ENCODE assay signal across 11 cellular contexts in genomic region chr7:131540491-131541162, GRCh38. TPM values are rescaled to one million over a fixed set of nuclear protein-coding genes. Genes with fewer than 3 reads are reported as not detected.
A peak's percentile ranks its signal among the peaks of the same experiment; 100 is the strongest.
DNase-seq lines count a peak whose midpoint lies in the region; ATAC-seq and TF ChIP-seq lines count a peak whose summit lies in the region.
"Had no signal": no experiment of that assay in that cellular context is flagged by ENCODE, and none has a peak within 500 bp of the region (broad histone marks: within the 10 kb centered on the region; RNA-seq: fewer than 3 reads in every experiment).

No MANE protein-coding gene starts in this region.

- no peak; the same call in 1 of the 2 replicates for ATAC-seq in WTC11
- ATAC-seq in left cardiac atrium, result peak in 1 of 2 donors; percentile 3
- ATAC-seq in GM19035 (IDR thresholded peaks at IDR 0.05; ENCODE audit: unreplicated experiment), result no peak
- no peak for ATAC-seq in GM21526 (IDR thresholded peaks at IDR 0.05; ENCODE audit: low FRiP score, unreplicated experiment)
- ATAC-seq: activated CD8-positive, alpha-beta T cell treated with anti-CD3 and anti-CD28 coated beads for 36 hours had no signal

- no peak overlapping the region for H3K4me3 ChIP-seq in AG10803 (ENCODE audit: low read length)

- DNase-seq in AG10803 (ENCODE audit: low read depth) (no peak), WTC11 (ENCODE audit: low spot score) (no peak), left cardiac atrium (peak; percentile 68), osteocyte (ENCODE audit: extremely low spot score, unreplicated experiment) (no peak), COLO829 (ENCODE audit: low spot score) (no peak)
- no peak for DNase-seq in activated naive CD8-positive, alpha-beta T cell treated with anti-CD3 and anti-CD28 coated beads for 36 hours
- DNase-seq: ACHN; activated CD8-positive, alpha-beta T cell treated with anti-CD3 and anti-CD28 coated beads for 36 hours; activated naive CD8-positive, alpha-beta T cell treated with anti-CD3 and anti-CD28 coated beads, Interleukin-2, amount 10 ng/mL, durations not matched to agents 7 days and 5 days had no signal

- TF ChIP-seq CTCF in AG10803 (conservative IDR thresholded peaks at IDR 0.05; ENCODE audit: low read length) (peak; percentile 34; the same call in 1 of the 2 replicates), WTC11 (IDR thresholded peaks at IDR 0.05) (no peak), osteocyte (IDR thresholded peaks at IDR 0.05) (peak; percentile 49)

- peak overlapping the region; percentile 84 for H3K27ac Mint-ChIP-seq in WTC11
- peak overlapping the region; percentile 83 for H3K27ac Mint-ChIP-seq in osteocyte (ENCODE audit: unreplicated experiment)
- H3K27ac Mint-ChIP-seq in activated naive CD8-positive, alpha-beta T cell treated with anti-CD3 and anti-CD28 coated beads for 36 hours, result no peak overlapping the region
- H3K27ac Mint-ChIP-seq: activated CD8-positive, alpha-beta T cell treated with anti-CD3 and anti-CD28 coated beads for 36 hours; activated naive CD8-positive, alpha-beta T cell treated with anti-CD3 and anti-CD28 coated beads, Interleukin-2, amount 10 ng/mL, durations not matched to agents 7 days and 5 days had no signal

- H3K4me3 Mint-ChIP-seq in WTC11 (peak overlapping the region; percentile 49), osteocyte (ENCODE audit: unreplicated experiment) (peak overlapping the region; percentile 36)
- H3K4me3 Mint-ChIP-seq in activated naive CD8-positive, alpha-beta T cell treated with anti-CD3 and anti-CD28 coated beads for 36 hours, result no peak overlapping the region
- H3K4me3 Mint-ChIP-seq: activated CD8-positive, alpha-beta T cell treated with anti-CD3 and anti-CD28 coated beads for 36 hours; activated naive CD8-positive, alpha-beta T cell treated with anti-CD3 and anti-CD28 coated beads, Interleukin-2, amount 10 ng/mL, durations not matched to agents 7 days and 5 days had no signal

- H3K9me3 Mint-ChIP-seq in WTC11, result no peaks in the 10 kb centered on the region
- H3K9me3 Mint-ChIP-seq in osteocyte (ENCODE audit: unreplicated experiment), result no peaks in the 10 kb centered on the region
- H3K9me3 Mint-ChIP-seq in activated naive CD8-positive, alpha-beta T cell treated with anti-CD3 and anti-CD28 coated beads for 36 hours, result no peaks in the 10 kb centered on the region
- H3K9me3 Mint-ChIP-seq: activated CD8-positive, alpha-beta T cell treated with anti-CD3 and anti-CD28 coated beads for 36 hours; activated naive CD8-positive, alpha-beta T cell treated with anti-CD3 and anti-CD28 coated beads, Interleukin-2, amount 10 ng/mL, durations not matched to agents 7 days and 5 days had no signal

- POLR2A ChIA-PET in WTC11 (lab: Charles Lee), result interaction anchor here (0.7 kb wide), 1 partner anchor 121 kb away, joined by 3 read pairs; no protein-coding TSS in a partner anchor

- intact Hi-C loops in left cardiac atrium (cut with DNase I), result loop anchor here in 1 of 2 donors (10.0 kb wide), 1 partner anchor 114 kb away; no protein-coding TSS in a partner anchor

- CTCF ChIA-PET in WTC11 (lab: Charles Lee), result interaction anchor here (0.5 to 1.8 kb wide), 6 partner anchors 13 to 148 kb away, joined by 3 to 10 read pairs (median 4); no protein-coding TSS in a partner anchor

- H3K36me3 Mint-ChIP-seq in WTC11, result peaks cover 56% of the 10 kb centered on the region
- no peaks in the 10 kb centered on the region for H3K36me3 Mint-ChIP-seq in osteocyte (ENCODE audit: unreplicated experiment)
- H3K36me3 Mint-ChIP-seq in activated naive CD8-positive, alpha-beta T cell treated with anti-CD3 and anti-CD28 coated beads for 36 hours, result no peaks in the 10 kb centered on the region
- H3K36me3 Mint-ChIP-seq: activated naive CD8-positive, alpha-beta T cell treated with anti-CD3 and anti-CD28 coated beads, Interleukin-2, amount 10 ng/mL, durations not matched to agents 7 days and 5 days had no signal

- no peaks in the 10 kb centered on the region for H3K27me3 Mint-ChIP-seq in WTC11 (ENCODE audit: low read depth)
- no peaks in the 10 kb centered on the region for H3K27me3 Mint-ChIP-seq in osteocyte (ENCODE audit: unreplicated experiment)
- H3K27me3 Mint-ChIP-seq in activated naive CD8-positive, alpha-beta T cell treated with anti-CD3 and anti-CD28 coated beads for 36 hours, result no peaks in the 10 kb centered on the region

- H3K4me1 Mint-ChIP-seq in WTC11 (peaks cover 92% of the 10 kb centered on the region), osteocyte (ENCODE audit: unreplicated experiment) (peaks cover 64% of the 10 kb centered on the region)
- H3K4me1 Mint-ChIP-seq in activated naive CD8-positive, alpha-beta T cell treated with anti-CD3 and anti-CD28 coated beads for 36 hours, result no peaks in the 10 kb centered on the region

TF ChIP-seq in WTC11, 78 proteins besides CTCF, POLR2A, EP300 and RAD21:
- TF ChIP-seq, protein P1, sequence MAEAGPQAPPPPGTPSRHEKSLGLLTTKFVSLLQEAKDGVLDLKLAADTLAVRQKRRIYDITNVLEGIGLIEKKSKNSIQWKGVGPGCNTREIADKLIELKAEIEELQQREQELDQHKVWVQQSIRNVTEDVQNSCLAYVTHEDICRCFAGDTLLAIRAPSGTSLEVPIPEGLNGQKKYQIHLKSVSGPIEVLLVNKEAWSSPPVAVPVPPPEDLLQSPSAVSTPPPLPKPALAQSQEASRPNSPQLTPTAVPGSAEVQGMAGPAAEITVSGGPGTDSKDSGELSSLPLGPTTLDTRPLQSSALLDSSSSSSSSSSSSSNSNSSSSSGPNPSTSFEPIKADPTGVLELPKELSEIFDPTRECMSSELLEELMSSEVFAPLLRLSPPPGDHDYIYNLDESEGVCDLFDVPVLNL (CRISPR knock-in tag; IDR thresholded peaks at IDR 0.05; ENCODE audit: borderline replicate concordance, low read depth), result no peak
- no peak for TF ChIP-seq GABPB1 (CRISPR knock-in tag; IDR thresholded peaks at IDR 0.05)
- TF ChIP-seq, protein P2, sequence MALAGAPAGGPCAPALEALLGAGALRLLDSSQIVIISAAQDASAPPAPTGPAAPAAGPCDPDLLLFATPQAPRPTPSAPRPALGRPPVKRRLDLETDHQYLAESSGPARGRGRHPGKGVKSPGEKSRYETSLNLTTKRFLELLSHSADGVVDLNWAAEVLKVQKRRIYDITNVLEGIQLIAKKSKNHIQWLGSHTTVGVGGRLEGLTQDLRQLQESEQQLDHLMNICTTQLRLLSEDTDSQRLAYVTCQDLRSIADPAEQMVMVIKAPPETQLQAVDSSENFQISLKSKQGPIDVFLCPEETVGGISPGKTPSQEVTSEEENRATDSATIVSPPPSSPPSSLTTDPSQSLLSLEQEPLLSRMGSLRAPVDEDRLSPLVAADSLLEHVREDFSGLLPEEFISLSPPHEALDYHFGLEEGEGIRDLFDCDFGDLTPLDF (CRISPR knock-in tag; IDR thresholded peaks at IDR 0.05), result no peak

RNA-seq across cellular contexts. Expression of gene PODXL, which starts 15.8 kb away (rescaled TPM):
- total RNA-seq in WTC11 (2021) (483 to 623 TPM (median 614 TPM) in 3 replicates), left cardiac atrium (10 to 100 TPM; 45.0 to 90.7 TPM), osteocyte (21.2 and 23.9 TPM in 2 replicates)
- total RNA-seq in activated naive CD8-positive, alpha-beta T cell treated with anti-CD3 and anti-CD28 coated beads for 36 hours, result under 1 TPM; 0.70 to 0.88 TPM

Comparison
In these comparisons a context has a peak if more than half of its experiments do, and no peak if none do; other contexts are left out.
1. RNA of gene PODXL, which starts 15.8 kb away (total RNA-seq): 483 to 623 TPM in WTC11, 45.0 to 90.7 TPM in left cardiac atrium and 21.2 to 23.9 TPM in osteocyte; 0.70 to 0.88 TPM in activated naive CD8-positive, alpha-beta T cell treated with anti-CD3 and anti-CD28 coated beads for 36 hours; every median in the first group is over 10 times any median in the second.